Comparison of ENCODE assay signal across 1 cellular context in the genomic region with DNA sequence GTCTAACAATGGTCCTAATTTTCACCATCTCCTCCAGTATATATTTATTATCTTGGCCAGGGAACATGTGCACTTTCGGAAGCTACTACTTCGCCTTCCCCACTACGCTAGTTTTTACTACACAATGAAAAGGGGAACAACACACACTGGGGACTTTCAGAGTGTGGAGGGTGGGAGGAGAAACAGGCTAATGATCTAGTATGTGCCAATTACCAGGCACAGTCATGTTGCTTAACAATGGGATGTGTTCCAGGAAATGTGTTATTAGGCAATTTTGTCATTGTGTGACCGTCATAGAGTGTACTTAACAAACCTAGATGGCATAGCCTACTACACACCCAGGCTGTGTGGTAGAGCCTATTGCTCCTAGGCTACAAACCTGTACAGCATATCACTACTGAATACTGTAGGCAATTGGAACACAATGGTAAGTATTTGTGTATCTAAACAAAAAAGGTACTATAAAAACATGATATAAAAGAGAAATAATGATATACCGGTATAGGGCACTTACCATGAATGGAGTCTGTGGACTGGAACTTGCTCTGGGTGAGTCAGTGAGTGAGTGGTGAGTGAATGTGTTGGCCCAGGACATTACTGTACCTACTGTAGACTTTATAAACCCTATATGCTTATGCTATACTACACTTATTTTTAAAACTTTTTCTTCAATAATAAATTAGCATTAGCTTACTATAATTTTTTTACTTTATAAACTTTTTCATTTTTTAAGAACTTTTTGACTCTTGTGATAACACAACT.
TF ChIP-seq lines count a peak whose summit lies in the region.

No MANE protein-coding gene starts in this region.

TF ChIP-seq in GM12878, 131 proteins besides CTCF, POLR2A, EP300 and RAD21 (continued from another document):
- peak; percentile 85 for TF ChIP-seq MTA2 (IDR thresholded peaks at IDR 0.05; ENCODE audit: low read depth)
- no peak for TF ChIP-seq FOXM1 (IDR thresholded peaks at IDR 0.05; ENCODE audit: low read depth, low read length)
- TF ChIP-seq IKZF2 (IDR thresholded peaks at IDR 0.05), result peak in 1 of 2 experiments; percentile 8; a peak in 2 of 4 replicates
- TF ChIP-seq BCL11A (IDR thresholded peaks at IDR 0.05; ENCODE audit: low read depth, low read length), result peak; percentile 59; the same call in 1 of the 2 replicates
- TF ChIP-seq TAF1 (IDR thresholded peaks at IDR 0.05; ENCODE audit: borderline replicate concordance, low read depth, low read length), result no peak
- peak; percentile 21; the same call in 1 of the 2 replicates for TF ChIP-seq SPI1 (IDR thresholded peaks at IDR 0.05; ENCODE audit: borderline replicate concordance, insufficient read depth, low read depth, low read length)
- peak; percentile 70; the same call in 1 of the 2 replicates for TF ChIP-seq NBN (IDR thresholded peaks at IDR 0.05)
- TF ChIP-seq IKZF1 (conservative IDR thresholded peaks at IDR 0.05), result peak; percentile 30; the same call in 1 of the 2 replicates
- no peak for TF ChIP-seq TBL1XR1 (IDR thresholded peaks at IDR 0.05; ENCODE audit: low read depth, low read length)
